In genomic region chr12:31521972-31522371, GRCh38 we compare ENCODE assay signal across 18 cellular contexts.
A peak's percentile ranks its signal among the peaks of the same experiment; 100 is the strongest.
DNase-seq lines count a peak whose midpoint lies in the region; TF ChIP-seq lines count a peak whose summit lies in the region.
"Had no signal": no experiment of that assay in that cellular context is flagged by ENCODE, and none has a peak within 500 bp of the region (broad histone marks: within the 10 kb centered on the region; RNA-seq: fewer than 3 reads in every experiment).

No MANE protein-coding gene starts in this region.

- peak overlapping the region; percentile 30 for H3K18ac ChIP-seq in mesendoderm (ENCODE audit: low read length)

- no peaks in the 10 kb centered on the region for H3K9me3 ChIP-seq in HEK293 (ENCODE audit: control insufficient read depth, insufficient read depth, low read depth, low read length)
- H3K9me3 ChIP-seq in CD4-positive, alpha-beta memory T cell (ENCODE audit: control insufficient read depth in 1 of 2, low read length in 2 of 2): no peaks in the 10 kb centered on the region
- H3K9me3 ChIP-seq: BE2C, sigmoid colon had no signal

- WGBS in mesendoderm (ENCODE audit: extremely low coverage, insufficient coverage, low lambda C conversion rate): no CpG with 5 or more reads among the region's 1 CpG

- H3K4me3 ChIP-seq in HEK293 (ENCODE audit: low read depth, low read length): no peak overlapping the region
- no peak overlapping the region for H3K4me3 ChIP-seq in astrocyte of the spinal cord (ENCODE audit: low read depth, low read length)
- no peak overlapping the region for H3K4me3 ChIP-seq in mesendoderm (ENCODE audit: low read length)
- no peak overlapping the region for H3K4me3 ChIP-seq in CD4-positive, alpha-beta memory T cell (ENCODE audit: low read length in 2 of 2)
- H3K4me3 ChIP-seq: sigmoid colon had no signal

- no peaks in the 10 kb centered on the region for H3K36me3 Mint-ChIP-seq in CD4-positive, alpha-beta memory T cell

- peaks cover 36% of the 10 kb centered on the region for H3K4me1 ChIP-seq in HEK293 (ENCODE audit: control insufficient read depth, insufficient read depth, low read length)
- peaks cover 11% of the 10 kb centered on the region for H3K4me1 ChIP-seq in mesendoderm (ENCODE audit: control insufficient read depth, low read depth, low read length)
- H3K4me1 ChIP-seq in CD4-positive, alpha-beta memory T cell (ENCODE audit: insufficient read depth, low read length): no peaks in the 10 kb centered on the region
- H3K4me1 ChIP-seq: BE2C had no signal

- CTCF ChIA-PET in HEK293 (lab: Yijun Ruan, JAX): interaction anchor here (0.6 to 1.2 kb wide), 2 partner anchors 30 to 69 kb away, joined by 3 read pairs; no protein-coding TSS in a partner anchor
- CTCF ChIA-PET in CD4-positive, alpha-beta memory T cell (lab: Charles Lee; ENCODE audit: partially characterized antibody): no interaction called here

- H3K27ac Mint-ChIP-seq in CD4-positive, alpha-beta memory T cell: no peak overlapping the region
- H3K27ac Mint-ChIP-seq: dendritic cell treated with granulocyte-macrophage colony-stimulating factor and Interleukin-4, amounts not matched to agents 40 ng/mL and 50 ng/mL, for 4 days; T-helper 2 cell treated with Interferon-gamma antibody and Interleukin-4, amounts not matched to agents 5 μg/mL and 100 μg/mL, for 36 hours had no signal

- POLR2A ChIA-PET in HEK293 (lab: Yijun Ruan, JAX): no interaction called here
- POLR2A ChIA-PET in CD4-positive, alpha-beta memory T cell (lab: Charles Lee; ENCODE audit: partially characterized antibody): no interaction called here

- no peak overlapping the region for H3K4ac ChIP-seq in mesendoderm (ENCODE audit: low read depth, low read length)

- H3K9ac ChIP-seq in mesendoderm (ENCODE audit: low read length): no peak overlapping the region

- H3K4me2 ChIP-seq in mesendoderm (ENCODE audit: low read length): no peak overlapping the region

- H2BK120ac ChIP-seq in mesendoderm (ENCODE audit: low read depth, low read length): no peak overlapping the region

- intact Hi-C loops in CD4-positive, alpha-beta memory T cell (cut with micrococcal nuclease): no loop called here

- H3K79me2 ChIP-seq in mesendoderm (ENCODE audit: control insufficient read depth, insufficient read depth, low read length): no peaks in the 10 kb centered on the region

- TF ChIP-seq CTCF in HEK293 (tag by site-specific recombination; IDR thresholded peaks at IDR 0.05) (peak; percentile 32; the same call in 1 of the 2 replicates), astrocyte of the spinal cord (IDR thresholded peaks at IDR 0.05; ENCODE audit: low read depth, low read length) (peak; percentile 5)

- DNase-seq in NCI-H1694 treated with DMSO at 0.1 percent for 48 hours (lab: John Stamatoyannopoulos, UW) (peak; percentile 31), astrocyte of the spinal cord (ENCODE audit: low read depth, low spot score) (peak; percentile 33), mesendoderm (no peak), HK-2 (ENCODE audit: unreplicated experiment) (no peak), GOT3 (lab: John Stamatoyannopoulos, UW) (no peak)
- no peak for DNase-seq in CD4-positive, alpha-beta memory T cell
- DNase-seq: activated naive CD4-positive, alpha-beta T cell; BE2C; erythroblast; H7; head of caudate nucleus; islet precursor cell; SIG-M5; sigmoid colon; stimulated activated CD4-positive, alpha-beta T cell treated with anti-CD3 and anti-CD28 coated beads, Interleukin-4, amount 100 ng/mL, for 1 hour had no signal

- no peak overlapping the region for H2AK5ac ChIP-seq in mesendoderm (ENCODE audit: low read length)

- no peak overlapping the region for H3K23ac ChIP-seq in mesendoderm (ENCODE audit: low read length)

- H4K8ac ChIP-seq in mesendoderm (ENCODE audit: low read depth, low read length): no peak overlapping the region

- no peak overlapping the region for H3K4me3 Mint-ChIP-seq in CD4-positive, alpha-beta memory T cell
- H3K4me3 Mint-ChIP-seq: dendritic cell treated with granulocyte-macrophage colony-stimulating factor and Interleukin-4, amounts not matched to agents 40 ng/mL and 50 ng/mL, for 4 days; T-helper 2 cell treated with Interferon-gamma antibody and Interleukin-4, amounts not matched to agents 5 μg/mL and 100 μg/mL, for 36 hours had no signal

- no peak overlapping the region for H3K56ac ChIP-seq in mesendoderm (ENCODE audit: low read length)

- peaks cover 6 to 8% of the 10 kb centered on the region in 2 donors for H3K27me3 Mint-ChIP-seq in CD4-positive, alpha-beta memory T cell
- H3K27me3 Mint-ChIP-seq: dendritic cell treated with granulocyte-macrophage colony-stimulating factor and Interleukin-4, amounts not matched to agents 40 ng/mL and 50 ng/mL, for 4 days had no signal

- no peak overlapping the region for H3K27ac ChIP-seq in HEK293 (ENCODE audit: extremely low read depth, low read depth, low read length)
- no peak overlapping the region for H3K27ac ChIP-seq in mesendoderm (ENCODE audit: low read depth, low read length)
- no peak overlapping the region for H3K27ac ChIP-seq in CD4-positive, alpha-beta memory T cell (ENCODE audit: low read depth, low read length)
- H3K27ac ChIP-seq: sigmoid colon had no signal

- no peak overlapping the region for H4K5ac ChIP-seq in mesendoderm (ENCODE audit: low read length)

- H3K36me3 ChIP-seq in HEK293 (ENCODE audit: control insufficient read depth in 2 of 2, insufficient read depth in 1 of 2, low read length in 2 of 2): no peaks in the 10 kb centered on the region
- no peaks in the 10 kb centered on the region for H3K36me3 ChIP-seq in mesendoderm (ENCODE audit: control insufficient read depth, insufficient read depth, low read length)
- no peaks in the 10 kb centered on the region for H3K36me3 ChIP-seq in CD4-positive, alpha-beta memory T cell (ENCODE audit: insufficient read depth, low read length)
- H3K36me3 ChIP-seq: BE2C, sigmoid colon had no signal

- no peaks in the 10 kb centered on the region for H3K27me3 ChIP-seq in mesendoderm (ENCODE audit: insufficient read depth, low read length, poor library complexity)
- H3K27me3 ChIP-seq in CD4-positive, alpha-beta memory T cell (ENCODE audit: insufficient read depth, low read length): no peaks in the 10 kb centered on the region
- H3K27me3 ChIP-seq: BE2C, sigmoid colon had no signal

- no peaks in the 10 kb centered on the region for H3K9me3 Mint-ChIP-seq in CD4-positive, alpha-beta memory T cell
- H3K9me3 Mint-ChIP-seq: dendritic cell treated with granulocyte-macrophage colony-stimulating factor and Interleukin-4, amounts not matched to agents 40 ng/mL and 50 ng/mL, for 4 days; T-helper 2 cell treated with Interferon-gamma antibody and Interleukin-4, amounts not matched to agents 5 μg/mL and 100 μg/mL, for 36 hours had no signal

- no peaks in the 10 kb centered on the region for H3K4me1 Mint-ChIP-seq in CD4-positive, alpha-beta memory T cell

- no peak overlapping the region for H2BK15ac ChIP-seq in mesendoderm (replicated peaks; ENCODE audit: low read depth)

- H2BK5ac ChIP-seq in mesendoderm (ENCODE audit: low read length): no peak overlapping the region

- no peaks in the 10 kb centered on the region for H3K79me1 ChIP-seq in mesendoderm (ENCODE audit: low read length)

- in situ Hi-C loops in astrocyte of the spinal cord (cut with HindIII; ENCODE audit: low sequenced_read_pairs): no loop called here

TF ChIP-seq in HEK293, 187 proteins besides CTCF, POLR2A, EP300 and RAD21 (continues in another document):
- no peak for TF ChIP-seq KLF16 (tag by site-specific recombination; IDR thresholded peaks at IDR 0.05)
- TF ChIP-seq KLF7 (tag by site-specific recombination; IDR thresholded peaks at IDR 0.05; ENCODE audit: borderline replicate concordance): no peak
- TF ChIP-seq BCL6B (tag by site-specific recombination; IDR thresholded peaks at IDR 0.05): no peak
- no peak for TF ChIP-seq SP7 (tag by site-specific recombination; IDR thresholded peaks at IDR 0.05)
- TF ChIP-seq ZNF660 (tag by site-specific recombination; IDR thresholded peaks at IDR 0.05): no peak
- TF ChIP-seq, protein P1, sequence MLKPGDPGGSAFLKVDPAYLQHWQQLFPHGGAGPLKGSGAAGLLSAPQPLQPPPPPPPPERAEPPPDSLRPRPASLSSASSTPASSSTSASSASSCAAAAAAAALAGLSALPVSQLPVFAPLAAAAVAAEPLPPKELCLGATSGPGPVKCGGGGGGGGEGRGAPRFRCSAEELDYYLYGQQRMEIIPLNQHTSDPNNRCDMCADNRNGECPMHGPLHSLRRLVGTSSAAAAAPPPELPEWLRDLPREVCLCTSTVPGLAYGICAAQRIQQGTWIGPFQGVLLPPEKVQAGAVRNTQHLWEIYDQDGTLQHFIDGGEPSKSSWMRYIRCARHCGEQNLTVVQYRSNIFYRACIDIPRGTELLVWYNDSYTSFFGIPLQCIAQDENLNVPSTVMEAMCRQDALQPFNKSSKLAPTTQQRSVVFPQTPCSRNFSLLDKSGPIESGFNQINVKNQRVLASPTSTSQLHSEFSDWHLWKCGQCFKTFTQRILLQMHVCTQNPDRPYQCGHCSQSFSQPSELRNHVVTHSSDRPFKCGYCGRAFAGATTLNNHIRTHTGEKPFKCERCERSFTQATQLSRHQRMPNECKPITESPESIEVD (tag by site-specific recombination; IDR thresholded peaks at IDR 0.05): peak; percentile 95
- TF ChIP-seq ZNF639 (tag by site-specific recombination; IDR thresholded peaks at IDR 0.05): no peak
- TF ChIP-seq FEZF1 (tag by site-specific recombination; IDR thresholded peaks at IDR 0.05): peak; percentile 86
- no peak for TF ChIP-seq SCRT2 (tag by site-specific recombination; IDR thresholded peaks at IDR 0.05)
- TF ChIP-seq ZXDB (tag by site-specific recombination; IDR thresholded peaks at IDR 0.05): 0 out of 2 replicates have a peak, but pooled peaks have one; percentile 14

Comparison
In these comparisons a context has a peak if more than half of its experiments do, and no peak if none do; other contexts are left out.
1. DNase-seq: peak in NCI-H1694 treated with DMSO at 0.1 percent for 48 hours (single experiment) and astrocyte of the spinal cord (single experiment); none in mesendoderm (single experiment), HK-2 (single experiment), GOT3 (single experiment) and CD4-positive, alpha-beta memory T cell (0 of 5).